8 cellular contexts compared by ENCODE assay signal in the genomic region with DNA sequence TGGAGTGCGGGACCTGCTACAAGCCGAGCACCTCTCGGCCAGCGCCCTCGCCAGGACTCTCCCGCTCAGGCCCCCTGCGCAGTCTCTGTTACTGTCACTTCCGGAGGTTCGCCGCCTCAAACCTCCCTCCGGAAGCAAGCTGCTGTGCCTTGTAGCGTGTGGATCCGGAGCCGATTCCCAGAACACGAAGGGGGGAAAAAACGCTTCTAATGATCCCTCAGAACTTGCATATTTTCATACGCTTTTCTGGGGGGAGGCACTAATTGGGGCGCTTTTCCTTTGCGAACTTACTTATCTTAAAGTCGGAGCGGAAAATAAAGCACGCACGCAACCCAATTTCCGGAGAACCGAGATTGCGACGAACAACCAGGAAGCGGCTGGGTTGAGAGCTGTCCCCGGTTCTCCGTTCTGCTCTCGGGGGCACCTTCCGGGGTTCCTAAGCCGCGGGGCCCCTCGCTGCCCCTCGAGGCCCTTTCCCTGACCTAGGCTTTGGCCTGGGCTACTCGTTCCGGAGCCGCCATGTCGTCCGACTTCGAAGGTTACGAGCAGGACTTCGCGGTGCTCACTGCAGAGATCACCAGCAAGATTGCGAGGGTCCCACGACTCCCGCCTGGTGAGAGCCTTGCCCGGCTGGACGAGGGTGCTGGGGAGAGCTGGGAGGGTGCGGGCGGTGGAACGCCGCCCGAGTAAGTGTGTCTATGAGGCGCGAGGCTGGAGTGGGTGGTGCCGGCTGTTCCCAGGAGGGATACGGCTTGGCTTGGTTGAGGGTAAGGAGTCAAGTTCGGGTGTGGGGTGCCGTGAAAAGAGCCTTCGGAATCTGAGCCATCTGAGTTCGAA. TPM values are rescaled to one million over a fixed set of nuclear protein-coding genes. Genes with fewer than 3 reads are reported as not detected.
DNase-seq lines count a peak whose midpoint lies in the region; ATAC-seq and TF ChIP-seq lines count a peak whose summit lies in the region.

A gene (plus strand): TSS at position 361 of the 837 bp plus-strand sequence. CDS start 159 bp downstream, at position 520.
A gene with protein sequence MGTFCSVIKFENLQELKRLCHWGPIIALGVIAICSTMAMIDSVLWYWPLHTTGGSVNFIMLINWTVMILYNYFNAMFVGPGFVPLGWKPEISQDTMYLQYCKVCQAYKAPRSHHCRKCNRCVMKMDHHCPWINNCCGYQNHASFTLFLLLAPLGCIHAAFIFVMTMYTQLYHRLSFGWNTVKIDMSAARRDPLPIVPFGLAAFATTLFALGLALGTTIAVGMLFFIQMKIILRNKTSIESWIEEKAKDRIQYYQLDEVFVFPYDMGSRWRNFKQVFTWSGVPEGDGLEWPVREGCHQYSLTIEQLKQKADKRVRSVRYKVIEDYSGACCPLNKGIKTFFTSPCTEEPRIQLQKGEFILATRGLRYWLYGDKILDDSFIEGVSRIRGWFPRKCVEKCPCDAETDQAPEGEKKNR (minus strand): TSS at position 60 of the 837 bp plus-strand sequence. CDS start 1,478 bp downstream, outside the sequence.

- peak within 1 kb of the TSS; percentile 69 for H3K18ac ChIP-seq in H9 (ENCODE audit: insufficient read length, low read depth, low read length)

- no peak within 1 kb of the TSS for H3K23ac ChIP-seq in H9 (ENCODE audit: insufficient read length, low read depth, low read length)

- peak within 1 kb of the TSS; percentile 85 to 90 for H3K4me3 Mint-ChIP-seq in H9

- H3K4me1 ChIP-seq in H9 (ENCODE audit: insufficient read depth, low read length) (no peaks in the 10 kb centered on the region), osteoblast (ENCODE audit: insufficient read depth, low read length) (peaks cover 15% of the 10 kb centered on the region), thoracic aorta (ENCODE audit: control insufficient read depth in 1 of 2, low read depth in 2 of 2) (peaks cover 19 to 32% of the 10 kb centered on the region in 2 donors)

- H3K36me3 ChIP-seq in SK-N-MC (ENCODE audit: insufficient read depth, low read length) (peaks cover 10% of the 10 kb centered on the region), osteoblast (ENCODE audit: insufficient read depth, low read length) (peaks cover 27% of the 10 kb centered on the region), thoracic aorta (no peaks in the 10 kb centered on the region)

- no peak within 1 kb of the TSS for H3K56ac ChIP-seq in H9 (ENCODE audit: insufficient read length, low read depth, low read length)

- H2BK5ac ChIP-seq in H9 (ENCODE audit: insufficient read length, low read length) = no peak within 1 kb of the TSS

- no peak within 1 kb of the TSS for H3T11ph ChIP-seq in H9 (ENCODE audit: low read length)

- DNase-seq in GM04503 (ENCODE audit: low read depth) = peak; percentile 48
- peak; percentile 82 for DNase-seq in H9
- DNase-seq in M059J (ENCODE audit: low read depth) = peak; percentile 82
- DNase-seq in SK-N-MC (ENCODE audit: low read depth, low spot score) = peak; percentile 44
- DNase-seq in activated naive CD4-positive, alpha-beta T cell treated with anti-CD3 and anti-CD28 coated beads, Interleukin-2, amount 50 U/mL, for 16 hours = peak; percentile 84
- peak; percentile 51 for DNase-seq in glomerular endothelial cell (ENCODE audit: extremely low read depth, low read depth, low spot score)
- peak; percentile 94 for DNase-seq in osteoblast (ENCODE audit: insufficient read length, low spot score, missing footprints)
- peak; percentile 49 for DNase-seq in thoracic aorta (ENCODE audit: low spot score)

- H4K8ac ChIP-seq in H9 (replicated peaks; ENCODE audit: insufficient read length, low read depth, low read length) = no peak within 1 kb of the TSS

- H2AFZ ChIP-seq in H9 (ENCODE audit: low read length) = peak within 1 kb of the TSS; percentile 92
- H2AFZ ChIP-seq in osteoblast (ENCODE audit: low read length) = peak within 1 kb of the TSS; percentile 92

- no peaks in the 10 kb centered on the region for H3K9me3 Mint-ChIP-seq in H9

- H3K79me2 ChIP-seq in H9 (ENCODE audit: insufficient read depth, low read length) (peaks cover 4% of the 10 kb centered on the region; the same call in 1 of the 2 replicates), osteoblast (ENCODE audit: insufficient read depth, low read length) (peaks cover 72% of the 10 kb centered on the region)

- no peaks in the 10 kb centered on the region for H3K27me3 Mint-ChIP-seq in H9 (ENCODE audit: low read depth)

- no peak within 1 kb of the TSS for H2BK120ac ChIP-seq in H9 (ENCODE audit: low read depth, low read length, poor library complexity, severe bottlenecking)

- H3K4me3 ChIP-seq in SK-N-MC = peak within 1 kb of the TSS; percentile 91
- peak within 1 kb of the TSS; percentile 84 for H3K4me3 ChIP-seq in osteoblast (ENCODE audit: insufficient read depth, low read length)
- H3K4me3 ChIP-seq in thoracic aorta = peak within 1 kb of the TSS; percentile 95

- H3K4me1 Mint-ChIP-seq in H9 = peaks cover 8 to 10% of the 10 kb centered on the region in 2 experiments

- H4K20me1 ChIP-seq in H9 (ENCODE audit: control insufficient read depth, insufficient read depth, insufficient read length) (no peaks in the 10 kb centered on the region), osteoblast (ENCODE audit: insufficient read depth, low read length) (no peaks in the 10 kb centered on the region)

- no peaks in the 10 kb centered on the region for H3K9me3 ChIP-seq in H9 (ENCODE audit: control insufficient read depth, low read depth, low read length)
- H3K9me3 ChIP-seq in SK-N-MC (ENCODE audit: low read depth, low read length) = no peaks in the 10 kb centered on the region
- no peaks in the 10 kb centered on the region for H3K9me3 ChIP-seq in osteoblast (ENCODE audit: low read depth, low read length)
- no peaks in the 10 kb centered on the region for H3K9me3 ChIP-seq in thoracic aorta

- H3K14ac ChIP-seq in H9 (ENCODE audit: insufficient read depth, low read length) = peak within 1 kb of the TSS; percentile 91; the same call in 1 of the 2 replicates

- no peak within 1 kb of the TSS for H3K4ac ChIP-seq in H9 (ENCODE audit: low read depth, low read length)

- H3K27ac Mint-ChIP-seq in H9 = peak within 1 kb of the TSS; percentile 48 to 99 (median 99)

- WGBS in H9 (ENCODE audit: extremely low coverage, insufficient read length, low lambda C conversion rate) = no CpG with 5 or more reads among the region's 63 CpGs

- H3K4me2 ChIP-seq in H9 (ENCODE audit: insufficient read depth, insufficient read length, low read length) (peak within 1 kb of the TSS; percentile 86), osteoblast (ENCODE audit: insufficient read depth, low read length) (peak within 1 kb of the TSS; percentile 92)

- H3K27me3 ChIP-seq in H9 (ENCODE audit: insufficient read depth, low read length) (no peaks in the 10 kb centered on the region), osteoblast (ENCODE audit: insufficient read depth, low read length) (no peaks in the 10 kb centered on the region), thoracic aorta (replicated peaks; ENCODE audit: insufficient read depth) (no peaks in the 10 kb centered on the region)

- no peak within 1 kb of the TSS for H4K91ac ChIP-seq in H9 (ENCODE audit: insufficient read length, low read depth, low read length)

- H2BK20ac ChIP-seq in H9 (ENCODE audit: low read depth, low read length, poor library complexity, severe bottlenecking) = no peak within 1 kb of the TSS

- H3K9ac ChIP-seq in H9 (ENCODE audit: extremely low read depth, insufficient read length, low read length) = peak within 1 kb of the TSS; percentile 86
- peak within 1 kb of the TSS; percentile 92 for H3K9ac ChIP-seq in SK-N-MC (ENCODE audit: insufficient read length)

- H4K5ac ChIP-seq in H9 (ENCODE audit: insufficient read length, low read depth, low read length) = no peak within 1 kb of the TSS

- H2BK12ac ChIP-seq in H9 (ENCODE audit: insufficient read length, low read depth, low read length) = no peak within 1 kb of the TSS

- H3K79me1 ChIP-seq in H9 (ENCODE audit: insufficient read depth, low read depth, low read length, poor library complexity, severe bottlenecking) = no peaks in the 10 kb centered on the region

- peaks cover 5% of the 10 kb centered on the region for H3K23me2 ChIP-seq in H9 (ENCODE audit: insufficient read length, low read depth, low read length, poor library complexity, severe bottlenecking)

- H3K27ac ChIP-seq in H9 (ENCODE audit: insufficient read length, low read depth, low read length) (no peak within 1 kb of the TSS), SK-N-MC (peak within 1 kb of the TSS; percentile 94), osteoblast (ENCODE audit: low read depth, low read length) (peak within 1 kb of the TSS; percentile 94), thoracic aorta (peak within 1 kb of the TSS; percentile 87 to 93)

- H2BK15ac ChIP-seq in H9 (ENCODE audit: low read depth, low read length) = no peak within 1 kb of the TSS

- TF ChIP-seq CTCF in H9 (conservative IDR thresholded peaks at IDR 0.05) (no peak), osteoblast (IDR thresholded peaks at IDR 0.05; ENCODE audit: extremely low read depth, low read depth, low read length) (peak; percentile 17), thoracic aorta (IDR thresholded peaks at IDR 0.05) (no peak)

- peaks cover 0 to 44% (median 26%) of the 10 kb centered on the region in 3 experiments; a peak in 5 of 7 replicates for H3K36me3 Mint-ChIP-seq in H9 (ENCODE audit: insufficient read depth in 1 of 3, low read depth in 3 of 3)

- H2AK5ac ChIP-seq in H9 (ENCODE audit: insufficient read length, low read length) = no peak within 1 kb of the TSS

- peak; percentile 81 for ATAC-seq in thoracic aorta (ENCODE audit: insufficient number of reproducible peaks, low FRiP score, low read depth)

RNA-seq across cellular contexts. Expression of the first gene that starts in this region (rescaled TPM):
- total RNA-seq in H9 (2021) (21.8 and 22.0 TPM in 2 replicates), glomerular endothelial cell (22.1 and 28.3 TPM in 2 replicates), osteoblast (34.7 and 35.4 TPM in 2 replicates), thoracic aorta (100 to 1,000 TPM in 1 of 2 donors, 10 to 100 TPM in 1; 71.6 to 139 TPM)
- total RNA-seq in M059J (2014; rRNA removed; shearing (Covaris generic)) = 21.7 and 32.4 TPM in 2 replicates

RNA-seq across cellular contexts. Expression of the second gene that starts in this region (rescaled TPM):
- total RNA-seq in H9 (2021) (31.9 and 35.2 TPM in 2 replicates), glomerular endothelial cell (23.1 and 26.7 TPM in 2 replicates), osteoblast (25.6 and 26.1 TPM in 2 replicates), thoracic aorta (10 to 100 TPM; 23.6 to 25.9 TPM)
- total RNA-seq in M059J (2014; rRNA removed; shearing (Covaris generic)) = 39.0 and 40.1 TPM in 2 replicates

Comparison
In these comparisons a context has a peak if more than half of its experiments do, and no peak if none do; other contexts are left out.
1. DNase-seq: peak in every context shown above with its lines; median percentile 94 in osteoblast; 84 in activated naive CD4-positive, alpha-beta T cell treated with anti-CD3 and anti-CD28 coated beads, Interleukin-2, amount 50 U/mL, for 16 hours; 82 in H9; 82 in M059J; 51 in glomerular endothelial cell; 49 in thoracic aorta; 48 in GM04503; 44 in SK-N-MC.